Comparison of ENCODE assay signal across 12 cellular contexts in genomic region chr4:140078366-140078765, GRCh38.
DNase-seq lines count a peak whose midpoint lies in the region; ATAC-seq and TF ChIP-seq lines count a peak whose summit lies in the region.
"Had no signal": no experiment of that assay in that cellular context is flagged by ENCODE, and none has a peak within 500 bp of the region (broad histone marks: within the 10 kb centered on the region; RNA-seq: fewer than 3 reads in every experiment).

No MANE protein-coding gene starts in this region.

- 83 to 95% methylated on average over 2 of the region's 2 CpGs for WGBS in GM23248 (ENCODE audit: low coverage in 1 of 2, low lambda C conversion rate in 2 of 2, missing lambda C conversion rate in 2 of 2), 2 experiments

- no peak overlapping the region for H3K9ac ChIP-seq in GM23248

- in situ Hi-C loops in GM23248 (cut with MboI), result no loop called here

- peak overlapping the region; percentile 43; the same call in 1 of the 2 replicates for H2AFZ ChIP-seq in GM23248

- ATAC-seq in HG02571 (IDR thresholded peaks at IDR 0.05; ENCODE audit: unreplicated experiment) (no peak), HG02885 (IDR thresholded peaks at IDR 0.05; ENCODE audit: poor library complexity, unreplicated experiment) (no peak)

- no peak overlapping the region for H3K4me3 ChIP-seq in GM23248
- H3K4me3 ChIP-seq in cardiac muscle cell, result no peak overlapping the region

- no peaks in the 10 kb centered on the region for H3K79me2 ChIP-seq in GM23248 (ENCODE audit: insufficient read depth)

- H3K4me1 ChIP-seq in GM23248 (ENCODE audit: insufficient read depth), result peaks cover 6% of the 10 kb centered on the region
- H3K4me1 ChIP-seq in cardiac muscle cell (ENCODE audit: low read depth), result peaks cover 14% of the 10 kb centered on the region

- H3K36me3 ChIP-seq in GM23248 (ENCODE audit: low read depth), result no peaks in the 10 kb centered on the region
- H3K36me3 ChIP-seq in cardiac muscle cell, result no peaks in the 10 kb centered on the region

- H3K4me2 ChIP-seq in GM23248 (ENCODE audit: unreplicated experiment), result no peak overlapping the region

- H3K27ac ChIP-seq in GM23248 (no peak overlapping the region), cardiac muscle cell (no peak overlapping the region)
- H3K27ac ChIP-seq: VCaP had no signal

- H3F3A ChIP-seq in GM23248 (ENCODE audit: insufficient read depth), result no peaks in the 10 kb centered on the region

- H3K27me3 ChIP-seq in GM23248 (replicated peaks; ENCODE audit: insufficient read depth), result no peaks in the 10 kb centered on the region
- H3K27me3 ChIP-seq in cardiac muscle cell, result no peaks in the 10 kb centered on the region

- no peaks in the 10 kb centered on the region for H3K9me3 ChIP-seq in GM23248 (ENCODE audit: low read depth)
- H3K9me3 ChIP-seq in cardiac muscle cell (ENCODE audit: low read depth), result no peaks in the 10 kb centered on the region

- intact Hi-C loops in posterior vena cava (cut with DNase I), result no loop called here

- H3K9me2 ChIP-seq in GM23248 (ENCODE audit: insufficient read depth), result no peaks in the 10 kb centered on the region

- TF ChIP-seq CTCF in cardiac muscle cell (IDR thresholded peaks at IDR 0.05; ENCODE audit: low read depth, low read length), result no peak

- H4K20me1 ChIP-seq in GM23248 (ENCODE audit: insufficient read depth), result no peaks in the 10 kb centered on the region

- DNase-seq in GM23248 (peak; percentile 28), NCI-H2227 treated with DMSO at 0.1 percent for 48 hours (lab: John Stamatoyannopoulos, UW) (peak; percentile 15), cardiac muscle cell (ENCODE audit: low read depth in 1 of 2, low spot score in 1 of 2) (peak; percentile 68 to 77), posterior vena cava (ENCODE audit: low spot score) (peak; percentile 86), anterior cingulate cortex (lab: John Stamatoyannopoulos, UW) (no peak), NCI-H774 (lab: John Stamatoyannopoulos, UW) (no peak)
- DNase-seq: activated naive CD8-positive, alpha-beta T cell treated with anti-CD3 and anti-CD28 coated beads, Interleukin-2, amount 10 ng/mL, durations not matched to agents 7 days and 5 days; NCI-H226; occipital lobe had no signal

Comparison
In these comparisons a context has a peak if more than half of its experiments do, and no peak if none do; other contexts are left out.
1. DNase-seq: peak in GM23248 (single experiment), NCI-H2227 treated with DMSO at 0.1 percent for 48 hours (single experiment), cardiac muscle cell (2 of 2) and posterior vena cava (single experiment); none in anterior cingulate cortex (0 of 58) and NCI-H774 (single experiment).